27 cellular contexts compared by ENCODE assay signal in the genomic region with DNA sequence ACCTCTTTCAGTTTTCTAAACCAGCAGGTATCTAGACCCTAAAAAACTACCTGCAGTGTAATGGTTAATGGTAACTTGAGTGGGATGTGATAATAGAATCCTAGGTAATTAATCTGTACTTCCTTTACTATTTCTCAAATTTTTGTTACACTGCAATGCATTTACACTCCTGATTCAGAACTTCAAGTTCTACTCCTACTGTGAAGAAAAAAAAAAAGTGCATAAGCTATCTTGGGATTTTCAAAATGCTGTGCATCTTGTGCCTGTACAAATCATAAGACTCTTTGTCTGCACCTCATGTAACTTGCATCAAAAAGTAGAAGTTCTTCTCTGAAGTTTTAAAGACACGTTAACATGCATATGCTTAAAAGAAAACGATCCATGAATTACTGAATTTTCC.
A peak's percentile ranks its signal among the peaks of the same experiment; 100 is the strongest.
DNase-seq lines count a peak whose midpoint lies in the region; ATAC-seq lines count a peak whose summit lies in the region.
"Had no signal": no experiment of that assay in that cellular context is flagged by ENCODE, and none has a peak within 500 bp of the region (broad histone marks: within the 10 kb centered on the region; RNA-seq: fewer than 3 reads in every experiment).

No MANE protein-coding gene starts in this region.

- H3K27ac Mint-ChIP-seq in activated CD4-positive, alpha-beta T cell treated with anti-CD3 and anti-CD28 coated beads for 36 hours, result no peak overlapping the region
- H3K27ac Mint-ChIP-seq: B cell; CD14-positive monocyte; CD4-positive, alpha-beta memory T cell; CD4-positive, alpha-beta T cell; CD4-positive, CD25-positive, alpha-beta regulatory T cell; CD8-positive, alpha-beta memory T cell; CD8-positive, alpha-beta T cell had no signal

- POLR2A ChIA-PET in activated CD4-positive, alpha-beta T cell treated with anti-CD3 and anti-CD28 coated beads for 36 hours (lab: Charles Lee), result no interaction called here

- peaks cover 4% of the 10 kb centered on the region for H3K9me3 Mint-ChIP-seq in activated CD4-positive, alpha-beta T cell treated with anti-CD3 and anti-CD28 coated beads for 36 hours (ENCODE audit: low read depth)

- no peaks in the 10 kb centered on the region for H3K27me3 Mint-ChIP-seq in activated CD4-positive, alpha-beta T cell treated with anti-CD3 and anti-CD28 coated beads for 36 hours
- H3K27me3 Mint-ChIP-seq: B cell; CD4-positive, alpha-beta memory T cell; CD4-positive, alpha-beta T cell; CD4-positive, CD25-positive, alpha-beta regulatory T cell; CD8-positive, alpha-beta memory T cell had no signal

- H3K4me3 Mint-ChIP-seq in activated CD4-positive, alpha-beta T cell treated with anti-CD3 and anti-CD28 coated beads for 36 hours, result no peak overlapping the region
- H3K4me3 Mint-ChIP-seq: B cell; CD14-positive monocyte; CD4-positive, alpha-beta memory T cell; CD4-positive, alpha-beta T cell; CD4-positive, CD25-positive, alpha-beta regulatory T cell; CD8-positive, alpha-beta memory T cell; CD8-positive, alpha-beta T cell had no signal

- no peak for ATAC-seq in HG03039 (IDR thresholded peaks at IDR 0.05; ENCODE audit: unreplicated experiment)
- ATAC-seq in activated CD4-positive, alpha-beta T cell treated with anti-CD3 and anti-CD28 coated beads for 36 hours, result no peak
- ATAC-seq: A549; CD8-positive, alpha-beta T cell had no signal

- intact Hi-C loops in activated CD4-positive, alpha-beta T cell treated with anti-CD3 and anti-CD28 coated beads for 36 hours (cut with DNase I, micrococcal nuclease), result no loop called here

- H3K4me1 Mint-ChIP-seq in activated CD4-positive, alpha-beta T cell treated with anti-CD3 and anti-CD28 coated beads for 36 hours, result no peaks in the 10 kb centered on the region
- H3K4me1 Mint-ChIP-seq: CD14-positive monocyte; CD4-positive, alpha-beta memory T cell; CD4-positive, CD25-positive, alpha-beta regulatory T cell; CD8-positive, alpha-beta memory T cell had no signal

- DNase-seq in inferior parietal cortex (ENCODE audit: extremely low spot score) (peak; percentile 59), superior temporal gyrus (ENCODE audit: extremely low spot score) (peak; percentile 55)
- no peak for DNase-seq in activated CD4-positive, alpha-beta T cell treated with anti-CD3 and anti-CD28 coated beads for 36 hours
- DNase-seq: 8988T; ACHN; AML-193; BE2C; C1 segment of cervical spinal cord; Caco-2; Calu3; CD4-positive, alpha-beta memory T cell; CD4-positive, alpha-beta T cell; CD4-positive, CD25-positive, alpha-beta regulatory T cell; CD8-positive, alpha-beta memory T cell; CD8-positive, alpha-beta T cell; COR-L47; DMS 273 treated with DMSO at 0.1 percent for 48 hours; DMS153; DMS53; DMS79; DMS79 treated with DMSO at 0.1 percent for 48 hours; DND-41; EL had no signal

- H3K36me3 Mint-ChIP-seq in activated CD4-positive, alpha-beta T cell treated with anti-CD3 and anti-CD28 coated beads for 36 hours (ENCODE audit: low read depth), result no peaks in the 10 kb centered on the region
- H3K36me3 Mint-ChIP-seq: CD14-positive monocyte; CD4-positive, alpha-beta memory T cell; CD4-positive, CD25-positive, alpha-beta regulatory T cell; CD8-positive, alpha-beta memory T cell; CD8-positive, alpha-beta T cell had no signal

- CTCF ChIA-PET in activated CD4-positive, alpha-beta T cell treated with anti-CD3 and anti-CD28 coated beads for 36 hours (lab: Charles Lee), result no interaction called here
